8 cellular contexts compared by ENCODE assay signal in genomic region chr17:28711723-28712036, GRCh38. TPM values are rescaled to one million over a fixed set of nuclear protein-coding genes. Genes with fewer than 3 reads are reported as not detected.
DNase-seq lines count a peak whose midpoint lies in the region; ATAC-seq and TF ChIP-seq lines count a peak whose summit lies in the region.

A gene with protein sequence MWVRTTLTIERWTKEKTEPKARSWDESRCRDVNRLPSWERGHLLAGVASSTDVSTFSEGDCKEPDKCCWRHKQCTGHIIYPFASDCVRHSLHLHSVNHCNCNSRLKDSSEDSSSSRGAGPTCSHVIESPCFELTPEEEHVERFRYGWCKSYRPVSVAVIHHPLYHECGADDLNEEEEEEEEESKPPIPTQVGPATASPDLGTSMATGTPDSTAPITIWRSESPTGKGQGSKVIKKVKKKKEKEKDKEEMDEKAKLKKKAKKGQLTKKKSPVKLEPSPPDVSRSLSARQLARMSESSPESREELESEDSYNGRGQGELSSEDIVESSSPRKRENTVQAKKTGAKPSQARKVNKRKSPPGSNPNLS (minus strand): TSS chr17:28711888. CDS start chr17:28711660, 228 bp downstream.

- H3K4me1 Mint-ChIP-seq in naive thymus-derived CD8-positive, alpha-beta T cell = peaks cover 3 to 20% (median 16%) of the 10 kb centered on the region in 4 donors

- intact Hi-C loops in dorsolateral prefrontal cortex (cut with DNase I) = no loop called here

- H3K79me2 ChIP-seq in OCI-LY1 (ENCODE audit: insufficient read depth, low read length) = no peaks in the 10 kb centered on the region

- no peaks in the 10 kb centered on the region for H4K20me1 ChIP-seq in OCI-LY1 (ENCODE audit: insufficient read depth, low read length)

- H3K27me3 ChIP-seq in AG04450 (ENCODE audit: control insufficient read depth, insufficient read depth, low read length) (no peaks in the 10 kb centered on the region), OCI-LY1 (ENCODE audit: insufficient read depth, low read length) (no peaks in the 10 kb centered on the region), dorsolateral prefrontal cortex (peaks cover 0 to 9% (median 2%) of the 10 kb centered on the region in 45 donors)

- H3K4me3 ChIP-seq in AG04450 (ENCODE audit: low read depth, low read length) (peak within 1 kb of the TSS; percentile 64), OCI-LY1 (ENCODE audit: low read depth, low read length, poor library complexity, severe bottlenecking) (peak within 1 kb of the TSS; percentile 66), dorsolateral prefrontal cortex (peak within 1 kb of the TSS; percentile 59 to 96 (median 78))

- H3K27ac ChIP-seq in AG04450 (ENCODE audit: low read depth, low read length) = peak within 1 kb of the TSS; percentile 78
- H3K27ac ChIP-seq in OCI-LY1 (ENCODE audit: low read depth, low read length, poor library complexity, severe bottlenecking) = peak within 1 kb of the TSS; percentile 64
- H3K27ac ChIP-seq in dorsolateral prefrontal cortex = peak within 1 kb of the TSS in 58 of 59 donors; percentile 23 to 93 (median 80)

- POLR2A ChIA-PET in AG04450 (lab: Yijun Ruan, JAX) = interaction anchor here (0.6 to 2.6 kb wide), 10 partner anchors 8 to 349 kb away, joined by 3 to 40 read pairs (median 5); partner anchors contain the start of genes FAM222B, RPL23A, SDF2 and SUPT6H
- POLR2A ChIA-PET in naive thymus-derived CD8-positive, alpha-beta T cell (lab: Charles Lee) = interaction anchor here (0.7 to 4.7 kb wide), 15 partner anchors 9 to 239 kb away, joined by 3 to 81 read pairs (median 4); partner anchors contain the start of genes BLTP2, FAM222B, NEK8 and PHF12

- peak within 1 kb of the TSS; percentile 85 to 97 (median 95) for H3K27ac Mint-ChIP-seq in naive thymus-derived CD8-positive, alpha-beta T cell

- H3K4me2 ChIP-seq in OCI-LY1 (ENCODE audit: low read length) = peak within 1 kb of the TSS; percentile 81

- no peak for TF ChIP-seq CTCF in AG04450 (IDR thresholded peaks at IDR 0.05; ENCODE audit: low read depth, low read length)
- no peak for TF ChIP-seq CTCF in OCI-LY1 (IDR thresholded peaks at IDR 0.05; ENCODE audit: low read length)
- TF ChIP-seq CTCF in dorsolateral prefrontal cortex (IDR thresholded peaks at IDR 0.05 in 54 of 56, conservative IDR thresholded peaks at IDR 0.05 in 2 of 56; ENCODE audit: low read depth in 1 of 56, partially characterized antibody in 56 of 56) = no peak

- no peaks in the 10 kb centered on the region for H3K9me3 Mint-ChIP-seq in naive thymus-derived CD8-positive, alpha-beta T cell

- peaks cover 0 to 21% (median 10%) of the 10 kb centered on the region in 5 donors for H3K27me3 Mint-ChIP-seq in naive thymus-derived CD8-positive, alpha-beta T cell

- ATAC-seq in GM19463 (IDR thresholded peaks at IDR 0.05; ENCODE audit: unreplicated experiment) (peak; percentile 17), HG02798 (IDR thresholded peaks at IDR 0.05; ENCODE audit: poor library complexity, unreplicated experiment) (no peak), GM18519 (IDR thresholded peaks at IDR 0.05; ENCODE audit: low FRiP score, unreplicated experiment) (no peak)
- peak; percentile 55 to 61 for ATAC-seq in naive thymus-derived CD8-positive, alpha-beta T cell

- H3K9me3 ChIP-seq in AG04450 (ENCODE audit: control insufficient read depth, insufficient read depth, low read length) (no peaks in the 10 kb centered on the region; the same call in 1 of the 2 replicates), OCI-LY1 (ENCODE audit: low read length) (no peaks in the 10 kb centered on the region)

- peak within 1 kb of the TSS; percentile 84 to 95 (median 92) for H3K4me3 Mint-ChIP-seq in naive thymus-derived CD8-positive, alpha-beta T cell

- H3F3A ChIP-seq in OCI-LY1 (ENCODE audit: insufficient read depth, low read length) = no peaks in the 10 kb centered on the region

- H3K9ac ChIP-seq in OCI-LY1 (ENCODE audit: low read length) = peak within 1 kb of the TSS; percentile 65

- H2AFZ ChIP-seq in OCI-LY1 (ENCODE audit: low read length) = 0 out of 2 replicates have a peak within 1 kb of the TSS, but pooled peaks have one; percentile 9

- no peaks in the 10 kb centered on the region for H3K36me3 ChIP-seq in OCI-LY1 (ENCODE audit: insufficient read depth, low read length)

- no peaks in the 10 kb centered on the region for H3K9me2 ChIP-seq in OCI-LY1 (ENCODE audit: low read depth, low read length)

- CTCF ChIA-PET in AG04450 (lab: Charles Lee) = interaction anchor here (1.1 kb wide), 1 partner anchor 10 kb away, joined by 3 read pairs; no protein-coding TSS in a partner anchor

- DNase-seq in AG04450 (ENCODE audit: low read depth, low spot score) = no peak
- DNase-seq in dorsolateral prefrontal cortex = peak in 1 of 10 donors; percentile 21
- peak in 4 of 10 donors; percentile 15 to 76 (median 44) for DNase-seq in naive thymus-derived CD8-positive, alpha-beta T cell
- DNase-seq in GM03348 (ENCODE audit: low spot score) = no peak

- H3K4me1 ChIP-seq in OCI-LY1 (ENCODE audit: insufficient read depth, low read length, severe bottlenecking) = peaks cover 27% of the 10 kb centered on the region

- peaks cover 0 to 2% (median 0%) of the 10 kb centered on the region in 3 donors for H3K36me3 Mint-ChIP-seq in naive thymus-derived CD8-positive, alpha-beta T cell

RNA-seq across cellular contexts. Expression of the gene that starts here (rescaled TPM):
- polyA plus RNA-seq in AG04450 (2011; rRNA removed) = 0.51 and 0.52 TPM in 2 replicates
- polyA minus RNA-seq in AG04450 (2011; rRNA and poly(A)+ RNA removed) = 0.70 and 1.6 TPM in 2 replicates
- 10 to 100 TPM in 2 of 120 experiments, 1 to 10 TPM in 118; 2.1 to 11.7 (median 5.2) TPM for total RNA-seq in dorsolateral prefrontal cortex
- 10 to 100 TPM; 16.7 to 17.3 TPM for total RNA-seq in naive thymus-derived CD8-positive, alpha-beta T cell
- polyA plus RNA-seq in naive thymus-derived CD8-positive, alpha-beta T cell = 1 to 10 TPM in 1 of 3 donors, under 1 TPM in 2; 0.16 to 2.0 (median 0.20) TPM

Comparison
In these comparisons a context has a peak if more than half of its experiments do, and no peak if none do; other contexts are left out.
1. ATAC-seq: peak in GM19463 (single experiment) and naive thymus-derived CD8-positive, alpha-beta T cell (2 of 2); none in HG02798 (single experiment) and GM18519 (single experiment).
2. Peak in every context shown above with its lines, with median percentiles within 50 percentile points of each other: H3K27ac ChIP-seq and H3K4me3 ChIP-seq.